Comparison of ENCODE assay signal across 21 cellular contexts in the genomic region with DNA sequence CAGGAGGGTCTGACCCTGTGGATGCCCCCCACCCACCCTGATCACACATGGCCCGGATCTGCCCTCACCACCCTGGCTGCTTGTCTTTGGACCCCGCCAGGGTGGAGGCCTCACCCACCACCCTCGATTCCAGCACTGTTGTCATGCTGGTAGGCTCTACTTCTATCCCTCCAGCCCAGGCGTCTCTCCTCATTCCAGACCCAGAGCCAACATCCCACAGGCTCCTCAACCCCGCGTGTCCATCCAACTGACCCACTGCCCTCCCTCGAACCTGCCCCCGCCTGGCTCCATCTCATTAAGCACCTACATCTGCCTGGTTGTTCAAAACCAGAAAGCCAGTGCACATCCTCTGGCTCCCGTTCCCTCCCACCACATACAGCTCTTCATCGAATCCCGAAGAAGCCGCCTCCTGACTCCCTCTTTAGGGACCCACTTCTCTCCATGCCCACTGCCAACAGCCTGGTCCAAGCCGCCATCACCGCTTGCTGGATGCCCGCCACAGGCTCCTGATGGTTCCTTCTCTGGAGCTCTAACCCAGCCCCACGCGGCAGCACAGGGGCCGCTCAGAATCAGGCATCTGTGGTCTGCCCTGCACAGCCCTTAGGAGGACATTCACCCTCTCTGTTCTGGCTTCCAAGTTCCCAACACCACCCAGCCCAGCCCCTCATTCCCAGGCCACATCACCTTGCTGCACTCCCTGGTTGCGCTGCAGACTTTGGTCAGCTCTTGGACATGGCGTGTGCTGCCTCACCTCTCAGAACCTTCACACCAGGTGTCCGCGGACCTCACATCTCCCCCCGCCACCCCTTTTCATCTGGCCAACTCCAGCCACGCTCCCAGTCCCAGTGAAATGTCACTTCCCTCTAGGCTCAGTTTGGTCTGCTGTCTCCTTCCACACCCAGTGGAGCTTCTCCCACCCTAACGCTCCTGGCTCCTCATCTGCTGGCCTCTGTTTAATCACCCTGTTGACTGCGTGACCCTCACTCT. TPM values are rescaled to one million over a fixed set of nuclear protein-coding genes. Genes with fewer than 3 reads are reported as not detected.
DNase-seq lines count a peak whose midpoint lies in the region; ATAC-seq, FAIRE-seq and TF ChIP-seq lines count a peak whose summit lies in the region.
"Had no signal": no experiment of that assay in that cellular context is flagged by ENCODE, and none has a peak within 500 bp of the region (broad histone marks: within the 10 kb centered on the region; RNA-seq: fewer than 3 reads in every experiment).

No MANE protein-coding gene starts in this region.

- H3K4me1 ChIP-seq in mammary epithelial cell (ENCODE audit: insufficient read depth, low read length) (no peaks in the 10 kb centered on the region), K562 (replicated peaks in 1 of 2; ENCODE audit: control insufficient read depth in 2 of 2, insufficient read depth in 2 of 2, low read length in 2 of 2) (peaks cover 0 to 10% of the 10 kb centered on the region in 2 experiments; a peak in 1 of 5 replicates), mucosa of descending colon (ENCODE audit: low read depth) (no peaks in the 10 kb centered on the region)

- H3K4me2 ChIP-seq in mammary epithelial cell (ENCODE audit: insufficient read depth, low read depth, low read length) (no peak overlapping the region), K562 (ENCODE audit: insufficient read depth, low read length) (no peak overlapping the region)
- H3K4me2 ChIP-seq: KMS-11 had no signal

- H3K79me2 ChIP-seq in mammary epithelial cell (ENCODE audit: insufficient read depth, low read length) (no peaks in the 10 kb centered on the region), K562 (ENCODE audit: control insufficient read depth, insufficient read depth, low read length) (no peaks in the 10 kb centered on the region)

- H4K20me1 ChIP-seq in mammary epithelial cell (ENCODE audit: insufficient read depth, low read length) (no peaks in the 10 kb centered on the region), K562 (replicated peaks; ENCODE audit: control insufficient read depth, insufficient read depth, low read length) (no peaks in the 10 kb centered on the region)

- no peak for TF ChIP-seq POLR2A in K562 (conservative IDR thresholded peaks at IDR 0.05)

- H3K27me3 ChIP-seq in mammary epithelial cell (ENCODE audit: insufficient read depth, low read length) (no peaks in the 10 kb centered on the region), K562 (ENCODE audit: control insufficient read depth in 2 of 2, insufficient read depth in 2 of 2, low read length in 2 of 2) (no peaks in the 10 kb centered on the region)
- H3K27me3 ChIP-seq: MG63 had no signal

- H2AFZ ChIP-seq in mammary epithelial cell (ENCODE audit: low read depth, low read length): no peak overlapping the region
- no peak overlapping the region for H2AFZ ChIP-seq in K562 (ENCODE audit: low read depth, low read length)
- H2AFZ ChIP-seq: GM23248 had no signal

- H3K27me3 Mint-ChIP-seq in MCF 10A (ENCODE audit: insufficient read depth, unreplicated experiment): no peaks in the 10 kb centered on the region
- H3K27me3 Mint-ChIP-seq in stimulated activated naive B cell treated with anti-CD40 and anti-IgM and Interleukin-4, amounts not matched to agents 10 μg/mL and 1 μg/mL and 100 μg/mL, for 72 hours: no peaks in the 10 kb centered on the region
- no peaks in the 10 kb centered on the region for H3K27me3 Mint-ChIP-seq in T-helper 2 cell treated with Interferon-gamma antibody and Interleukin-4, amounts not matched to agents 5 μg/mL and 100 μg/mL, for 36 hours (ENCODE audit: low read depth)

- no peaks in the 10 kb centered on the region for H3K4me1 Mint-ChIP-seq in MCF 10A (ENCODE audit: insufficient read depth, unreplicated experiment)
- H3K4me1 Mint-ChIP-seq in stimulated activated naive B cell treated with anti-CD40 and anti-IgM and Interleukin-4, amounts not matched to agents 10 μg/mL and 1 μg/mL and 100 μg/mL, for 72 hours: peaks cover 0 to 6% of the 10 kb centered on the region in 2 donors
- peaks cover 13% of the 10 kb centered on the region for H3K4me1 Mint-ChIP-seq in T-helper 2 cell treated with Interferon-gamma antibody and Interleukin-4, amounts not matched to agents 5 μg/mL and 100 μg/mL, for 36 hours (ENCODE audit: low read depth)

- in situ Hi-C loops in mammary epithelial cell (cut with MboI; ENCODE audit: low sequenced_read_pairs in 2 of 2): no loop called here
- in situ Hi-C loops in K562 (cut with MboI): no loop called here

- TF ChIP-seq CTCF in MCF 10A (IDR thresholded peaks at IDR 0.05; ENCODE audit: unreplicated experiment) (no peak), mammary epithelial cell (conservative IDR thresholded peaks at IDR 0.05 in 1 of 2, IDR thresholded peaks at IDR 0.05 in 1 of 2; ENCODE audit: extremely low read depth in 1 of 2, insufficient read depth in 1 of 2, low read depth in 1 of 2, low read length in 2 of 2) (no peak), K562 (IDR thresholded peaks at IDR 0.05 in 2 of 3, conservative IDR thresholded peaks at IDR 0.05 in 1 of 3; ENCODE audit: insufficient read depth in 2 of 3, low read depth in 1 of 3, low read length in 3 of 3) (no peak), mucosa of descending colon (IDR thresholded peaks at IDR 0.05) (no peak)

- 0 out of 3 replicates have a peak, but pooled peaks have one; percentile 17 for ATAC-seq in K562
- ATAC-seq in mucosa of descending colon: no peak
- ATAC-seq in stimulated activated naive B cell treated with anti-CD40 and anti-IgM and Interleukin-4, amounts not matched to agents 10 μg/mL and 1 μg/mL and 100 μg/mL, for 72 hours (replicated peaks): no peak

- H3K27ac ChIP-seq in mammary epithelial cell (ENCODE audit: insufficient read depth, low read depth, low read length): no peak overlapping the region
- no peak overlapping the region for H3K27ac ChIP-seq in K562 (ENCODE audit: extremely low read depth, low read depth, low read length)
- H3K27ac ChIP-seq: GM23248, KMS-11 had no signal

- TF ChIP-seq EP300 in K562 (IDR thresholded peaks at IDR 0.05; ENCODE audit: low read length): no peak

- DNase-seq in MCF 10A (ENCODE audit: unreplicated experiment) (no peak), mammary epithelial cell (no peak), K562 (ENCODE audit: extremely low read depth in 1 of 4, low spot score in 3 of 4) (no peak), mucosa of descending colon (peak in 2 of 3 donors; percentile 19 to 24), NCI-H446 (lab: John Stamatoyannopoulos, UW) (no peak), LoVo (ENCODE audit: low spot score) (no peak)
- no peak for DNase-seq in stimulated activated naive B cell treated with anti-CD40 and anti-IgM and Interleukin-4, amounts not matched to agents 10 μg/mL and 1 μg/mL and 100 μg/mL, for 72 hours
- DNase-seq in T-helper 2 cell treated with Interferon-gamma antibody and Interleukin-4, amounts not matched to agents 5 μg/mL and 100 μg/mL, for 36 hours (ENCODE audit: low spot score): no peak
- DNase-seq: COR-L47; GF-D8; GM23248; MG63; NCI-H1105; NCI-H1694; NCI-H69; NK-92 treated with Interleukin-12 subunit alpha and Interleukin-12 subunit beta, amount 100 ng/mL, for 24 hours; OCI-M1; RPMI8226 had no signal

- H3K27ac Mint-ChIP-seq in MCF 10A (ENCODE audit: low read depth, unreplicated experiment): peak overlapping the region; percentile 3
- H3K27ac Mint-ChIP-seq in stimulated activated naive B cell treated with anti-CD40 and anti-IgM and Interleukin-4, amounts not matched to agents 10 μg/mL and 1 μg/mL and 100 μg/mL, for 72 hours: peak overlapping the region; percentile 9
- no peak overlapping the region for H3K27ac Mint-ChIP-seq in T-helper 2 cell treated with Interferon-gamma antibody and Interleukin-4, amounts not matched to agents 5 μg/mL and 100 μg/mL, for 36 hours

- no peaks in the 10 kb centered on the region for H3K9me1 ChIP-seq in K562 (ENCODE audit: control insufficient read depth, insufficient read depth, low read length)

- no peak overlapping the region for H3K4me3 Mint-ChIP-seq in MCF 10A (ENCODE audit: unreplicated experiment)
- no peak overlapping the region for H3K4me3 Mint-ChIP-seq in stimulated activated naive B cell treated with anti-CD40 and anti-IgM and Interleukin-4, amounts not matched to agents 10 μg/mL and 1 μg/mL and 100 μg/mL, for 72 hours
- no peak overlapping the region for H3K4me3 Mint-ChIP-seq in T-helper 2 cell treated with Interferon-gamma antibody and Interleukin-4, amounts not matched to agents 5 μg/mL and 100 μg/mL, for 36 hours

- no peaks in the 10 kb centered on the region for H3K36me3 Mint-ChIP-seq in MCF 10A (ENCODE audit: insufficient read depth, unreplicated experiment)
- H3K36me3 Mint-ChIP-seq in stimulated activated naive B cell treated with anti-CD40 and anti-IgM and Interleukin-4, amounts not matched to agents 10 μg/mL and 1 μg/mL and 100 μg/mL, for 72 hours: peaks cover 12 to 21% of the 10 kb centered on the region in 2 donors
- peaks cover 5% of the 10 kb centered on the region for H3K36me3 Mint-ChIP-seq in T-helper 2 cell treated with Interferon-gamma antibody and Interleukin-4, amounts not matched to agents 5 μg/mL and 100 μg/mL, for 36 hours (ENCODE audit: low read depth)

- CTCF ChIA-PET in MCF 10A (lab: Yijun Ruan, JAX) (interaction anchor here (0.9 kb wide), 1 partner anchor 64 kb away, joined by 4 read pairs; no protein-coding TSS in a partner anchor), mammary epithelial cell (lab: Charles Lee; ENCODE audit: low non-redundant PET) (no interaction called here), K562 (lab: Yijun Ruan, JAX; ENCODE audit: low intra/inter-chr PET ratio) (no interaction called here)

- H3K36me3 ChIP-seq in mammary epithelial cell (ENCODE audit: insufficient read depth, low read length): no peaks in the 10 kb centered on the region
- H3K36me3 ChIP-seq in K562 (ENCODE audit: control insufficient read depth, insufficient read depth, low read length): no peaks in the 10 kb centered on the region
- H3K36me3 ChIP-seq in mucosa of descending colon (ENCODE audit: low read depth): no peaks in the 10 kb centered on the region
- H3K36me3 ChIP-seq: MG63 had no signal

- dilution Hi-C loops in mammary epithelial cell (cut with HindIII; ENCODE audit: low sequenced_read_pairs): no loop called here

- no peak for FAIRE-seq in K562 (lab: Jason Lieb, UNC)
- FAIRE-seq: A204.1, GM12892 had no signal

- H3K9me3 ChIP-seq in mammary epithelial cell (replicated peaks; ENCODE audit: insufficient read depth, low read length) (no peaks in the 10 kb centered on the region), K562 (replicated peaks; ENCODE audit: control insufficient read depth, insufficient read depth, low read depth, low read length) (no peaks in the 10 kb centered on the region), mucosa of descending colon (no peaks in the 10 kb centered on the region)
- H3K9me3 ChIP-seq: MG63 had no signal

- BruUV-seq in MCF 10A (replicated peaks; lab: Mats Ljungman, UMichigan): no TSS peak
- BruUV-seq in mammary epithelial cell (replicated peaks; lab: Mats Ljungman, UMichigan): no TSS peak
- no TSS peak for BruUV-seq in K562 (replicated peaks; lab: Mats Ljungman, UMichigan)

- POLR2A ChIA-PET in MCF 10A (lab: Yijun Ruan, JAX): no interaction called here
- POLR2A ChIA-PET in K562 (lab: Yijun Ruan, JAX): no interaction called here

- TF ChIP-seq RAD21 in K562 (CRISPR knock-in tag; conservative IDR thresholded peaks at IDR 0.05 in 1 of 2, IDR thresholded peaks at IDR 0.05 in 1 of 2): no peak

- H3K9me3 Mint-ChIP-seq in MCF 10A (ENCODE audit: unreplicated experiment): no peaks in the 10 kb centered on the region
- no peaks in the 10 kb centered on the region for H3K9me3 Mint-ChIP-seq in stimulated activated naive B cell treated with anti-CD40 and anti-IgM and Interleukin-4, amounts not matched to agents 10 μg/mL and 1 μg/mL and 100 μg/mL, for 72 hours
- no peaks in the 10 kb centered on the region for H3K9me3 Mint-ChIP-seq in T-helper 2 cell treated with Interferon-gamma antibody and Interleukin-4, amounts not matched to agents 5 μg/mL and 100 μg/mL, for 36 hours

- intact Hi-C loops in MCF 10A (cut with micrococcal nuclease): no loop called here
- intact Hi-C loops in mammary epithelial cell (cut with micrococcal nuclease): no loop called here
- intact Hi-C loops in K562 (cut with micrococcal nuclease): no loop called here
- intact Hi-C loops in mucosa of descending colon (cut with DNase I, micrococcal nuclease): no loop called here

- H3K4me3 ChIP-seq in mammary epithelial cell (replicated peaks in 1 of 3; ENCODE audit: insufficient read depth in 1 of 3, low read depth in 2 of 3, low read length in 3 of 3) (no peak overlapping the region), K562 (no peak overlapping the region), mucosa of descending colon (no peak overlapping the region)
- H3K4me3 ChIP-seq: GM23248, MG63 had no signal

- WGBS in mammary epithelial cell (ENCODE audit: low coverage, missing lambda C conversion rate): 95% methylated on average over 24 of the region's 26 CpGs
- 86% methylated on average over 26 of the region's 26 CpGs for WGBS in K562 (ENCODE audit: insufficient coverage, low coverage, missing lambda C conversion rate)

- H3K9ac ChIP-seq in mammary epithelial cell (ENCODE audit: insufficient read depth, low read length): no peak overlapping the region
- H3K9ac ChIP-seq in K562 (ENCODE audit: insufficient read depth in 1 of 2, low read depth in 2 of 2, low read length in 2 of 2): peak overlapping the region in 1 of 2 experiments; percentile 50; a peak in 1 of 4 replicates
- H3K9ac ChIP-seq: GM23248, KMS-11 had no signal

RNA-seq across cellular contexts. Expression of a gene that starts 43.0 kb away (rescaled TPM):
- total RNA-seq in MCF 10A (2022) (not detected in 2 replicates), mammary epithelial cell (not detected), K562 (2014; rRNA removed) (0.20 and 0.32 TPM in 2 replicates), K562 (2014; rRNA removed; fragmentation: Illumina TruSeq; extraction: Trizol) (not detected in 2 replicates), K562 (2015; rRNA removed; fragmentation: Illumina TruSeq; extraction: Trizol) (not detected in 2 replicates), K562 (2021) (0.18 TPM in 1 of 2 replicates, not detected in the other), mucosa of descending colon (1 to 10 TPM in 2 of 3 donors, under 1 TPM in 1; 0.96 to 3.6 (median 1.6) TPM)
- polyA plus RNA-seq in mammary epithelial cell (not detected), K562 (2011; rRNA removed) (0.10 and 0.22 TPM in 2 replicates), K562 (2014; fragmentation: Illumina TruSeq; extraction: Trizol) (not detected in 2 replicates), K562 (2014; fragmentation: Nextera tagmentation; extraction: Ambion mirVana) (not detected), K562 (2014; rRNA removed) (0.21 TPM in 1 of 2 replicates, not detected in the other)
- 0.31 TPM for polyA minus RNA-seq in mammary epithelial cell
- 0.28 TPM in 1 of 2 replicates, not detected in the other for total RNA-seq in K562 (2011; cell fraction: chromatin; rRNA removed; ENCODE audit: low replicate concordance)
- 0.17 TPM in 1 of 2 replicates, not detected in the other for total RNA-seq in K562 (2011; cell fraction: nucleolus; rRNA removed)
- not detected in 2 replicates for total RNA-seq in K562 (2011; cell fraction: nucleoplasm; rRNA removed)
- 0.07 and 0.16 TPM in 2 replicates for polyA plus RNA-seq in K562 (2011; cell fraction: cytosol; rRNA removed)
- polyA plus RNA-seq in K562 (2011; cell fraction: nucleus; rRNA removed): 0.11 and 0.21 TPM in 2 replicates
- polyA plus RNA-seq in K562 (2012): 0.04 and 0.11 TPM in 2 replicates
- polyA minus RNA-seq in K562 (2011; rRNA and poly(A)+ RNA removed): not detected in 2 replicates
- polyA minus RNA-seq in K562 (2011; cell fraction: cytosol; rRNA and poly(A)+ RNA removed): not detected in 2 replicates
- 0.27 and 0.33 TPM in 2 replicates for polyA minus RNA-seq in K562 (2011; cell fraction: nucleus; rRNA and poly(A)+ RNA removed)
- total RNA-seq: GM23248 had no signal
- polyA plus RNA-seq: GM23248 had no signal

Comparison
In these comparisons a context has a peak if more than half of its experiments do, and no peak if none do; other contexts are left out.
1. DNase-seq: peak in mucosa of descending colon (2 of 3); none in MCF 10A (single experiment), mammary epithelial cell (single experiment), K562 (0 of 4), stimulated activated naive B cell treated with anti-CD40 and anti-IgM and Interleukin-4, amounts not matched to agents 10 μg/mL and 1 μg/mL and 100 μg/mL, for 72 hours (single experiment), NCI-H446 (0 of 2), T-helper 2 cell treated with Interferon-gamma antibody and Interleukin-4, amounts not matched to agents 5 μg/mL and 100 μg/mL, for 36 hours (single experiment) and LoVo (single experiment).